18 cellular contexts compared by ENCODE assay signal in the genomic region with DNA sequence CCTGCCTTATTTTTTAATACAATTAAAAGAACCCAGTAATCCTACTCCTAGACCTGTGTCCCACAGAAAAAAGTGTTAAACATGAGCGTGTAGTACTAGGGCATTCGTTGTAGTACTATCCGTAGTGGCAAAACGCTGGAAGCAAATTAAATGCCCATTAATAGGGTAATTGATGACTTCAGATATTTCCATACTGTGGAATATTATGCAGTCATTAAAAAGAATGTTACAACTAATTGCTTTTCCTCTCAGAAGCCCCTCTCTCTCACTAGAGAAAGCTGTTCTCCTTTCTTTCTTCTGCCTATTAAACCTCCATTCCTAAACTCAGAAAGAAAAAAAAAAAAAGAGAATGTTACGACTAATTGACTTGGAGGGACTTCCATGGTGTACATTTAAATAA. TPM values are rescaled to one million over a fixed set of nuclear protein-coding genes. Genes with fewer than 3 reads are reported as not detected.
DNase-seq lines count a peak whose midpoint lies in the region; ATAC-seq and TF ChIP-seq lines count a peak whose summit lies in the region.
"Had no signal": no experiment of that assay in that cellular context is flagged by ENCODE, and none has a peak within 500 bp of the region (broad histone marks: within the 10 kb centered on the region; RNA-seq: fewer than 3 reads in every experiment).

No MANE protein-coding gene starts in this region.

- intact Hi-C loops in CD4-positive, alpha-beta T cell (cut with DNase I, micrococcal nuclease) = loop anchor here in 1 of 2 experiments (5.0 kb wide), 3 partner anchors 416 to 571 kb away; a partner anchor contains a TSS
- intact Hi-C loops in activated B cell treated with CpG ODN at 0.5 μM for 24 hours (cut with micrococcal nuclease) = loop anchor here (5.0 kb wide), 4 partner anchors 216 to 416 kb away; a partner anchor contains a TSS

- no peaks in the 10 kb centered on the region for H3K27me3 Mint-ChIP-seq in CD4-positive, alpha-beta T cell
- H3K27me3 Mint-ChIP-seq in activated B cell treated with CpG ODN at 0.5 μM for 24 hours (no peaks in the 10 kb centered on the region), nephron (ENCODE audit: low read depth) (no peaks in the 10 kb centered on the region), progenitor cell of endocrine pancreas (no peaks in the 10 kb centered on the region)
- H3K27me3 Mint-ChIP-seq: CD4-positive, CD25-positive, alpha-beta regulatory T cell had no signal

- H3K36me3 Mint-ChIP-seq in CD4-positive, alpha-beta T cell (ENCODE audit: low read depth) = peaks cover 7% of the 10 kb centered on the region
- H3K36me3 Mint-ChIP-seq in activated B cell treated with CpG ODN at 0.5 μM for 24 hours (ENCODE audit: low read depth) (peaks cover 8% of the 10 kb centered on the region), nephron (ENCODE audit: low read depth) (peaks cover 4% of the 10 kb centered on the region), progenitor cell of endocrine pancreas (ENCODE audit: insufficient read depth) (no peaks in the 10 kb centered on the region)

- CTCF ChIA-PET in CD4-positive, alpha-beta T cell (lab: Charles Lee) = interaction anchor here (1.8 kb wide), 1 partner anchor 18 kb away, joined by 8 read pairs; no protein-coding TSS in a partner anchor
- CTCF ChIA-PET in activated B cell treated with CpG ODN at 0.5 μM for 24 hours (lab: Charles Lee) = interaction anchor here (0.8 kb wide), 1 partner anchor 17 kb away, joined by 4 read pairs; no protein-coding TSS in a partner anchor

- no peak overlapping the region for H3K27ac ChIP-seq in CD4-positive, alpha-beta T cell (ENCODE audit: low read depth, low read length)
- H3K27ac ChIP-seq: GM23248, HL-60 had no signal

- no peak for ATAC-seq in CD4-positive, alpha-beta T cell (ENCODE audit: poor library complexity)
- ATAC-seq in activated B cell treated with CpG ODN at 0.5 μM for 24 hours (ENCODE audit: low read depth) = no peak
- no peak for ATAC-seq in GM18861 (IDR thresholded peaks at IDR 0.05; ENCODE audit: unreplicated experiment)
- ATAC-seq in HG03432 (IDR thresholded peaks at IDR 0.05; ENCODE audit: unreplicated experiment) = no peak

- H3K4me1 Mint-ChIP-seq in CD4-positive, alpha-beta T cell (ENCODE audit: low read depth) = peaks cover 18% of the 10 kb centered on the region
- peaks cover 20% of the 10 kb centered on the region for H3K4me1 Mint-ChIP-seq in activated B cell treated with CpG ODN at 0.5 μM for 24 hours
- H3K4me1 Mint-ChIP-seq in nephron = peaks cover 9% of the 10 kb centered on the region
- H3K4me1 Mint-ChIP-seq in progenitor cell of endocrine pancreas (ENCODE audit: low read depth) = peaks cover 8% of the 10 kb centered on the region

- H3K9me3 Mint-ChIP-seq in CD4-positive, alpha-beta T cell = no peaks in the 10 kb centered on the region
- no peaks in the 10 kb centered on the region for H3K9me3 Mint-ChIP-seq in activated B cell treated with CpG ODN at 0.5 μM for 24 hours
- H3K9me3 Mint-ChIP-seq in nephron = no peaks in the 10 kb centered on the region
- no peaks in the 10 kb centered on the region for H3K9me3 Mint-ChIP-seq in progenitor cell of endocrine pancreas (ENCODE audit: low read depth)
- H3K9me3 Mint-ChIP-seq: CD4-positive, CD25-positive, alpha-beta regulatory T cell had no signal

- no peak for DNase-seq in CD4-positive, alpha-beta T cell
- DNase-seq in activated B cell treated with CpG ODN at 0.5 μM for 24 hours (no peak), progenitor cell of endocrine pancreas (ENCODE audit: low spot score, unreplicated experiment) (no peak), occipital lobe (lab: John Stamatoyannopoulos, UW) (no peak)
- DNase-seq: ACHN; BE2C; C1 segment of cervical spinal cord; Caco-2; CD4-positive, CD25-positive, alpha-beta regulatory T cell; GM23248 had no signal

- TF ChIP-seq CTCF in CD4-positive, alpha-beta T cell (IDR thresholded peaks at IDR 0.05) = no peak
- TF ChIP-seq CTCF in activated B cell treated with CpG ODN at 0.5 μM for 24 hours (IDR thresholded peaks at IDR 0.05) (no peak), nephron (IDR thresholded peaks at IDR 0.05; ENCODE audit: unreplicated experiment in 3 of 3) (no peak), progenitor cell of endocrine pancreas (IDR thresholded peaks at IDR 0.05; ENCODE audit: unreplicated experiment) (no peak)

- H3K4me3 Mint-ChIP-seq in CD4-positive, alpha-beta T cell = peak overlapping the region; percentile 3
- H3K4me3 Mint-ChIP-seq in activated B cell treated with CpG ODN at 0.5 μM for 24 hours = no peak overlapping the region
- H3K4me3 Mint-ChIP-seq in nephron = peak overlapping the region; percentile 36 to 48 (median 43)
- H3K4me3 Mint-ChIP-seq in progenitor cell of endocrine pancreas (ENCODE audit: low read depth) = peak overlapping the region; percentile 46

- H3K27me3 ChIP-seq in CD4-positive, alpha-beta T cell (ENCODE audit: control insufficient read depth, insufficient read depth, low read length) = no peaks in the 10 kb centered on the region
- H3K27me3 ChIP-seq: BE2C had no signal

- POLR2A ChIA-PET in CD4-positive, alpha-beta T cell (lab: Charles Lee) = interaction anchor here (1.1 kb wide), 1 partner anchor 96 kb away, joined by 3 read pairs; no protein-coding TSS in a partner anchor
- POLR2A ChIA-PET in activated B cell treated with CpG ODN at 0.5 μM for 24 hours (lab: Charles Lee) = interaction anchor here (1.3 kb wide), 1 partner anchor 89 kb away, joined by 3 read pairs; no protein-coding TSS in a partner anchor

- H3K27ac Mint-ChIP-seq in CD4-positive, alpha-beta T cell = no peak overlapping the region
- H3K27ac Mint-ChIP-seq in activated B cell treated with CpG ODN at 0.5 μM for 24 hours = peak overlapping the region; percentile 6
- no peak overlapping the region for H3K27ac Mint-ChIP-seq in nephron
- H3K27ac Mint-ChIP-seq in progenitor cell of endocrine pancreas = no peak overlapping the region
- H3K27ac Mint-ChIP-seq: CD4-positive, CD25-positive, alpha-beta regulatory T cell had no signal

- H3K9me3 ChIP-seq in CD4-positive, alpha-beta T cell (ENCODE audit: control insufficient read depth, low read length) = no peaks in the 10 kb centered on the region
- H3K9me3 ChIP-seq: BE2C, Caco-2, HAP-1 had no signal

RNA-seq across cellular contexts. Expression of a gene that starts 2.7 kb away (rescaled TPM):
- total RNA-seq in CD4-positive, alpha-beta T cell = 10 to 100 TPM in 1 of 2 experiments, 1 to 10 TPM in 1; 8.6 to 12.8 TPM
- total RNA-seq in activated B cell treated with CpG ODN at 0.5 μM for 24 hours = 19.4 and 21.4 TPM in 2 replicates
- total RNA-seq in progenitor cell of endocrine pancreas = 33.8 and 35.4 TPM in 2 replicates
- 20.3 TPM for total RNA-seq in occipital lobe

RNA-seq across cellular contexts. Expression of a gene that starts 2.7 kb away (rescaled TPM):
- under 1 TPM in 1 of 2 experiments, not detected in 1; 0.28 TPM for total RNA-seq in CD4-positive, alpha-beta T cell
- total RNA-seq in activated B cell treated with CpG ODN at 0.5 μM for 24 hours = 0.20 and 0.55 TPM in 2 replicates
- not detected in 2 replicates for total RNA-seq in progenitor cell of endocrine pancreas
- total RNA-seq in occipital lobe = 0.47 TPM
- total RNA-seq: A172; Caco-2; CD4-positive, CD25-positive, alpha-beta regulatory T cell; GM23248; H4; HT1080 had no signal

RNA-seq across cellular contexts. Expression of a gene that starts 34.2 kb away (rescaled TPM):
- under 1 TPM in 1 of 2 experiments, not detected in 1; 0.22 TPM for total RNA-seq in CD4-positive, alpha-beta T cell
- total RNA-seq in activated B cell treated with CpG ODN at 0.5 μM for 24 hours (not detected in 2 replicates), progenitor cell of endocrine pancreas (not detected in 2 replicates), occipital lobe (not detected)
- total RNA-seq: A172; Caco-2; CD4-positive, CD25-positive, alpha-beta regulatory T cell; GM23248; H4 had no signal
